In genomic region chr20:51958636-51959542, GRCh38 we compare ENCODE assay signal across 2 cellular contexts.
TF ChIP-seq lines count a peak whose summit lies in the region.

No MANE protein-coding gene starts in this region.

TF ChIP-seq in SK-N-SH, 30 proteins besides CTCF, POLR2A, EP300 and RAD21:
- no peak for TF ChIP-seq FOXJ3 (CRISPR knock-in tag; IDR thresholded peaks at IDR 0.05)
- peak; percentile 11; the same call in 1 of the 2 replicates for TF ChIP-seq TCF12 (IDR thresholded peaks at IDR 0.05)
- peak; percentile 31; the same call in 1 of the 2 replicates for TF ChIP-seq GATA2 (CRISPR knock-in tag; IDR thresholded peaks at IDR 0.05)
TF ChIP-seq in SK-N-SH: peak in this region for 2.

TF ChIP-seq in endothelial cell of umbilical vein, 7 proteins besides CTCF, POLR2A, EP300 and RAD21:
- peak; percentile 44 for TF ChIP-seq POLR2AphosphoS5 (IDR thresholded peaks at IDR 0.05; ENCODE audit: insufficient read depth, low read depth, low read length)
- TF ChIP-seq EZH2 (IDR thresholded peaks at IDR 0.05; ENCODE audit: borderline replicate concordance, low read depth, low read length, severe bottlenecking), result no peak
- TF ChIP-seq MYC (IDR thresholded peaks at IDR 0.05; ENCODE audit: low read depth, low read length), result no peak
- peak; percentile 70 for TF ChIP-seq GATA2 (IDR thresholded peaks at IDR 0.05; ENCODE audit: insufficient read depth, insufficient read length, low read depth, low read length)
- TF ChIP-seq JUN (IDR thresholded peaks at IDR 0.05; ENCODE audit: borderline replicate concordance, insufficient read depth, insufficient read length, low read depth), result no peak
- TF ChIP-seq, protein P1, sequence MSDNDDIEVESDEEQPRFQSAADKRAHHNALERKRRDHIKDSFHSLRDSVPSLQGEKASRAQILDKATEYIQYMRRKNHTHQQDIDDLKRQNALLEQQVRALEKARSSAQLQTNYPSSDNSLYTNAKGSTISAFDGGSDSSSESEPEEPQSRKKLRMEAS (IDR thresholded peaks at IDR 0.05; ENCODE audit: insufficient read depth, insufficient read length), result no peak
- TF ChIP-seq FOS (IDR thresholded peaks at IDR 0.05; ENCODE audit: borderline replicate concordance, insufficient read depth, low read length), result no peak
